ENCODE assay signal across 1 cellular context in the genomic region with DNA sequence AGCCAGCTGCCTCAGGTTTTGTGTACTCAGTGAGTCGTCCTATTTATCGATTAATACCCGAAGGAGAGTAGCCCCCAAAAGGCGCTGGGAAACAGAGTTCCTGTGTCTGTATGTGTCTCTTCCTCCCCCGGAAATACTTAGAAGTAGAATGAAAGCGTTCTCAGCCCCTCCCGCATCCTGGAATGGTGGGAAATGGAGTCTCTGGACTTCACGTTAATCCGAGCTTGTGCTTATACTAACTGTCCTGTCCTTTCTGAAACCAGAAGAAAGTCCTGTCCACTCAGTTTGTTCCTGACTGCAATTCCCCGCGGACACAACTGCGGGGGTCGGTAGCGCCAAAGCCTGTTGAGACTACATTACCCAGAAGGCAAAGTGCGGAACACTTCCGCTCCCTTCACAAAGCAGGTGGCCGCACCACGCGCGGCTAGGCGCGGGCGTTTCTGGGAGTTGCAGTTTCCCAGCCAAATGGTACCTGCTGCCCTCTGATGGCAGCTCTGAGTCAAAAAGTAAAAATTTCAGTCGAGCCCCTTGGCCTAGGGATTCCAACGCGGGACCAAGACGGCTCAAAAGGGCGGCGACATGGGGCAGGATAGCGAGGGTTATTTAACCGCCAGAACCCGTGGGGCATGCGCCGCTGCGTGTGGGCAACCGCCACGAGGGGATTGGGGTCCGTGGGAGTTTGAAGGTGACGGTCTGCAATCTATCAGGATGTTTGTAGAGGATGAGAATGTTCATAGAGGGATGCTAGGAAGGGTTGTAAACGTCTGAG.
TF ChIP-seq lines count a peak whose summit lies in the region.

No MANE protein-coding gene starts in this region.

TF ChIP-seq in HepG2, 621 proteins besides CTCF, POLR2A, EP300 and RAD21 (continued from another document):
- TF ChIP-seq HOMEZ (CRISPR knock-in tag; IDR thresholded peaks at IDR 0.05; ENCODE audit: low read depth) (no peak), MED1 (CRISPR knock-in tag; IDR thresholded peaks at IDR 0.05) (peak; percentile 49; the same call in 1 of the 2 replicates), HNF4A (CRISPR knock-in tag; IDR thresholded peaks at IDR 0.05) (0 out of 2 replicates have a peak, but pooled peaks have one; percentile 10), ZSCAN25 (CRISPR knock-in tag; IDR thresholded peaks at IDR 0.05) (no peak), FOXO4 (CRISPR knock-in tag; conservative IDR thresholded peaks at IDR 0.05) (no peak)
